Comparison of ENCODE assay signal across 8 cellular contexts in the genomic region with DNA sequence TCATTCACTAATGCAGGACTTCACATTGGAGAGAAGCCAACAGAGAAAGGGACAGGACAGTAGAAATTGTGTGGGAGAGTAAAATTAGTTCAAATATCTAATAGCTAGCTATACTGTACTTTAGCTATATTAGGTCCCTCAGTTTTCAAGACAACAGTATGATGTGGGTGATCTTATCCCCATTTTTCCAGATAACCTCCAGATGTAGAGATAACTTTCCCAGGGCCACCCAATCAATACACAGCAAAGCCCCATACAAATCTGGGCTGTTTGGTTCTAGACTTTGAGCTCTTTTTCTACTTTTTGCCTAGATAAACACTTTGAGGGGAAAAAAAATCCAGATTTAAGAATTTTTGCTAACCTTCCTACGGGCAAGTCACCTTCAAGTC. TPM values are rescaled to one million over a fixed set of nuclear protein-coding genes. Genes with fewer than 3 reads are reported as not detected.
DNase-seq lines count a peak whose midpoint lies in the region; ATAC-seq and TF ChIP-seq lines count a peak whose summit lies in the region.

No MANE protein-coding gene starts in this region.

- no peaks in the 10 kb centered on the region for H3K4me1 ChIP-seq in thoracic aorta (ENCODE audit: control insufficient read depth in 1 of 2, low read depth in 2 of 2)

- H3K27ac ChIP-seq in layer of hippocampus (ENCODE audit: low read depth, low read length) = peak overlapping the region; percentile 84
- H3K27ac ChIP-seq in thoracic aorta = peak overlapping the region; percentile 83 to 88

- H3K36me3 Mint-ChIP-seq in activated CD4-positive, alpha-beta T cell treated with anti-CD3 and anti-CD28 coated beads for 36 hours (ENCODE audit: low read depth) = peaks cover 3% of the 10 kb centered on the region
- peaks cover 4% of the 10 kb centered on the region for H3K36me3 Mint-ChIP-seq in activated naive CD8-positive, alpha-beta T cell

- TF ChIP-seq CTCF in thoracic aorta (IDR thresholded peaks at IDR 0.05) = no peak

- CTCF ChIA-PET in activated CD4-positive, alpha-beta T cell treated with anti-CD3 and anti-CD28 coated beads for 36 hours (lab: Charles Lee) = interaction anchor here (0.6 to 1.1 kb wide), 4 partner anchors 9 to 249 kb away, joined by 3 to 4 read pairs (median 4); a partner anchor contains a TSS

- peak overlapping the region; percentile 96 for H3K4me3 Mint-ChIP-seq in activated CD4-positive, alpha-beta T cell treated with anti-CD3 and anti-CD28 coated beads for 36 hours
- peak overlapping the region; percentile 94 for H3K4me3 Mint-ChIP-seq in activated naive CD8-positive, alpha-beta T cell

- peaks cover 14% of the 10 kb centered on the region for H3K9me3 ChIP-seq in thoracic aorta

- H3K36me3 ChIP-seq in thoracic aorta = no peaks in the 10 kb centered on the region

- H3K4me1 Mint-ChIP-seq in activated CD4-positive, alpha-beta T cell treated with anti-CD3 and anti-CD28 coated beads for 36 hours = peaks cover 11% of the 10 kb centered on the region
- H3K4me1 Mint-ChIP-seq in activated naive CD8-positive, alpha-beta T cell (ENCODE audit: low read depth) = peaks cover 19% of the 10 kb centered on the region

- no peak for ATAC-seq in activated CD4-positive, alpha-beta T cell treated with anti-CD3 and anti-CD28 coated beads for 36 hours
- no peak for ATAC-seq in thoracic aorta (ENCODE audit: insufficient number of reproducible peaks, low FRiP score, low read depth)

- H3K9me3 Mint-ChIP-seq in activated CD4-positive, alpha-beta T cell treated with anti-CD3 and anti-CD28 coated beads for 36 hours (ENCODE audit: low read depth) = peaks cover 18% of the 10 kb centered on the region
- peaks cover 12% of the 10 kb centered on the region for H3K9me3 Mint-ChIP-seq in activated naive CD8-positive, alpha-beta T cell (ENCODE audit: low read depth)

- no peak for DNase-seq in activated CD4-positive, alpha-beta T cell treated with anti-CD3 and anti-CD28 coated beads for 36 hours
- DNase-seq in activated CD4-positive, alpha-beta T cell treated with anti-CD3 and anti-CD28 coated beads, Interleukin-2, amount 50 U/mL, for 1 hour = no peak
- DNase-seq in thoracic aorta (ENCODE audit: low spot score) (no peak), globus pallidus (ENCODE audit: low spot score) (no peak), NCI-H526 treated with DMSO at 0.1 percent for 48 hours (lab: John Stamatoyannopoulos, UW) (no peak)
- DNase-seq in activated effector memory CD4-positive, alpha-beta T cell treated with Interleukin-2 at 50 U/mL for 16 hours = no peak

- peak overlapping the region; percentile 97 for H3K27ac Mint-ChIP-seq in activated CD4-positive, alpha-beta T cell treated with anti-CD3 and anti-CD28 coated beads for 36 hours
- peak overlapping the region; percentile 80 for H3K27ac Mint-ChIP-seq in activated naive CD8-positive, alpha-beta T cell

- POLR2A ChIA-PET in activated CD4-positive, alpha-beta T cell treated with anti-CD3 and anti-CD28 coated beads for 36 hours (lab: Charles Lee) = no interaction called here

- H3K4me3 ChIP-seq in thoracic aorta = peak overlapping the region; percentile 79

- no peaks in the 10 kb centered on the region for H3K27me3 Mint-ChIP-seq in activated CD4-positive, alpha-beta T cell treated with anti-CD3 and anti-CD28 coated beads for 36 hours
- H3K27me3 Mint-ChIP-seq in activated naive CD8-positive, alpha-beta T cell = no peaks in the 10 kb centered on the region

- H3K27me3 ChIP-seq in layer of hippocampus (ENCODE audit: control insufficient read depth, insufficient read depth, low read length) = no peaks in the 10 kb centered on the region
- H3K27me3 ChIP-seq in thoracic aorta (replicated peaks; ENCODE audit: insufficient read depth) = no peaks in the 10 kb centered on the region

- intact Hi-C loops in activated CD4-positive, alpha-beta T cell treated with anti-CD3 and anti-CD28 coated beads for 36 hours (cut with DNase I, micrococcal nuclease) = loop anchor here (1.0 kb wide), 2 partner anchors 22 to 56 kb away; a partner anchor contains a TSS

RNA-seq across cellular contexts. Expression of a gene that starts 0.5 kb away (rescaled TPM):
- 1 to 10 TPM; 5.4 to 5.8 TPM for total RNA-seq in activated CD4-positive, alpha-beta T cell treated with anti-CD3 and anti-CD28 coated beads for 36 hours
- total RNA-seq in thoracic aorta = 10 to 100 TPM; 24.1 to 30.5 TPM

RNA-seq across cellular contexts. Expression of a gene that starts 56.3 kb away (rescaled TPM):
- 10 to 100 TPM; 40.8 to 42.5 TPM for total RNA-seq in activated CD4-positive, alpha-beta T cell treated with anti-CD3 and anti-CD28 coated beads for 36 hours
- 10 to 100 TPM in 1 of 2 donors, 1 to 10 TPM in 1; 7.4 to 16.2 TPM for total RNA-seq in thoracic aorta
